In the genomic region with DNA sequence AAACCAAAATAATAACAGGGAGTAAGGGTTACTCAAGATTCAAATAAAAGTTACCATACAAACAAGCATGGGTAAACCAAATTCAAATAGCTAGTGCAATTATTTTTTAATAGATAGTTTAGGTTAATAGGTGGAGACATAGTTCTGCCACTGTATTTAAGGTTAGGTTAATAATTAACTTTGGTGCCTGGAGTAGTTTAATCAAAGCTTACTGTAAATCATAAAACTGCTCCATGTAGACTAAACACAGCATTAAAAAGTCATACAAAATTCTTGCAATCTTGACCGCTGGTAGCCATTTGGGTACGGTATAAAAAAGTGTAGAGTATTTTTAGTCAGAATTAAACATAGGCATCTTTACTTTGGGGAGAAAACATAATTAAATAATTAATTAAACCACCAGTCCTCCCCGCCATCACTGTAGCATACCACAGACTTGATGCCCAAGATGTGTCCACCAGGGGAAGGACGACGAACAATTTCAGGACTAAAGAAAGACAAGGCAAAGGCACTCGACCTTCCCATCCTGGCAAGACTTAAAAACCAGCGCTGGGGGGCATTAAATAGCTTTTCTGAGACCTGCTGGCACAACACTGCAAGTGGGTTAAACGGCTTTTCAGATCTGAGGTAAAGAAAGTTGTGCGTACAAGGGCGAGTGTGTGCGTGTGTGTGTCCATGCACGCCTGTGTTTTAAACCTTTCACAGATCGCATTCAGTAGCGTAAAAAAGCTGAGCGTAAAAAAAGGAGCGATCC, we compare ENCODE assay signal across 8 cellular contexts. TPM values are rescaled to one million over a fixed set of nuclear protein-coding genes. Genes with fewer than 3 reads are reported as not detected.
DNase-seq lines count a peak whose midpoint lies in the region; ATAC-seq and TF ChIP-seq lines count a peak whose summit lies in the region.
"Had no signal": no experiment of that assay in that cellular context is flagged by ENCODE, and none has a peak within 500 bp of the region (broad histone marks: within the 10 kb centered on the region; RNA-seq: fewer than 3 reads in every experiment).

No MANE protein-coding gene starts in this region.

- TF ChIP-seq CTCF in breast epithelium (IDR thresholded peaks at IDR 0.05) (no peak), liver (IDR thresholded peaks at IDR 0.05; ENCODE audit: low read depth, low read length, missing input control) (no peak)

- TF ChIP-seq RAD21 in liver (IDR thresholded peaks at IDR 0.05), result no peak

- no peak for ATAC-seq in GM18861 (IDR thresholded peaks at IDR 0.05; ENCODE audit: unreplicated experiment)

- intact Hi-C loops in breast epithelium (cut with DNase I; ENCODE audit: low total_unique reads), result no loop called here
- intact Hi-C loops in activated CD4-positive, alpha-beta memory T cell treated with anti-CD3 and anti-CD28 coated beads for 36 hours (cut with micrococcal nuclease), result loop anchor here (10.0 kb wide), 1 partner anchor 183 kb away; no protein-coding TSS in a partner anchor

- WGBS in liver, result 28% methylated on average over 16 of the region's 16 CpGs

- DNase-seq in LoVo (ENCODE audit: low spot score) (peak; percentile 25), breast epithelium (ENCODE audit: low spot score in 2 of 2) (no peak), superior temporal gyrus (ENCODE audit: extremely low spot score) (peak; percentile 63)
- no peak for DNase-seq in activated CD4-positive, alpha-beta memory T cell treated with anti-CD3 and anti-CD28 coated beads for 36 hours
- no peak for DNase-seq in stimulated activated CD4-positive, alpha-beta T cell treated with anti-CD3 and anti-CD28 coated beads, Interleukin-4, amount 100 ng/mL, for 4 hours
- DNase-seq: activated naive CD8-positive, alpha-beta T cell treated with anti-CD3 and anti-CD28 coated beads for 36 hours had no signal

- H3K27me3 ChIP-seq in breast epithelium, result no peaks in the 10 kb centered on the region
- H3K27me3 ChIP-seq in liver (ENCODE audit: control insufficient read depth in 4 of 4, insufficient read depth in 4 of 4, low read length in 3 of 4), result peaks cover 0 to 7% (median 4%) of the 10 kb centered on the region in 4 donors

- H3K4me1 Mint-ChIP-seq in activated CD4-positive, alpha-beta memory T cell treated with anti-CD3 and anti-CD28 coated beads for 36 hours (ENCODE audit: low read depth), result peaks cover 19% of the 10 kb centered on the region

- no peak overlapping the region for H3K4me3 Mint-ChIP-seq in activated CD4-positive, alpha-beta memory T cell treated with anti-CD3 and anti-CD28 coated beads for 36 hours
- H3K4me3 Mint-ChIP-seq: activated naive CD8-positive, alpha-beta T cell treated with anti-CD3 and anti-CD28 coated beads for 36 hours had no signal

- H3K9me3 Mint-ChIP-seq in activated CD4-positive, alpha-beta memory T cell treated with anti-CD3 and anti-CD28 coated beads for 36 hours, result no peaks in the 10 kb centered on the region
- H3K9me3 Mint-ChIP-seq: activated naive CD8-positive, alpha-beta T cell treated with anti-CD3 and anti-CD28 coated beads for 36 hours had no signal

- POLR2A ChIA-PET in activated CD4-positive, alpha-beta memory T cell treated with anti-CD3 and anti-CD28 coated beads for 36 hours (lab: Charles Lee), result no interaction called here

- TF ChIP-seq POLR2A in breast epithelium (IDR thresholded peaks at IDR 0.05), result no peak

- CTCF ChIA-PET in activated CD4-positive, alpha-beta memory T cell treated with anti-CD3 and anti-CD28 coated beads for 36 hours (lab: Charles Lee), result interaction anchor here (0.7 to 1.9 kb wide), 2 partner anchors 15 to 435 kb away, joined by 3 to 4 read pairs; no protein-coding TSS in a partner anchor

- no peaks in the 10 kb centered on the region for H3K36me3 ChIP-seq in breast epithelium
- H3K36me3 ChIP-seq in liver (ENCODE audit: control insufficient read depth in 4 of 4, insufficient read depth in 3 of 4, low read depth in 1 of 4, low read length in 3 of 4), result no peaks in the 10 kb centered on the region

- H3K36me3 Mint-ChIP-seq in activated CD4-positive, alpha-beta memory T cell treated with anti-CD3 and anti-CD28 coated beads for 36 hours, result no peaks in the 10 kb centered on the region
- H3K36me3 Mint-ChIP-seq: activated naive CD8-positive, alpha-beta T cell treated with anti-CD3 and anti-CD28 coated beads for 36 hours had no signal

- H3K9me3 ChIP-seq in breast epithelium (no peaks in the 10 kb centered on the region), liver (ENCODE audit: control insufficient read depth in 4 of 4, low read length in 3 of 4) (no peaks in the 10 kb centered on the region)

- no peak overlapping the region for H3K27ac ChIP-seq in breast epithelium
- H3K27ac ChIP-seq in liver (ENCODE audit: low read depth in 1 of 2, low read length in 2 of 2), result peak overlapping the region in 1 of 2 donors; percentile 37

- H3K4me3 ChIP-seq in breast epithelium (peak overlapping the region; percentile 68 to 83 (median 73)), liver (ENCODE audit: low read depth in 1 of 3, low read length in 3 of 3) (peak overlapping the region in 2 of 3 donors; percentile 11 to 76)

- no peak overlapping the region for H3K9ac ChIP-seq in liver (ENCODE audit: low read depth in 1 of 2, low read length in 2 of 2)

- H3K27ac Mint-ChIP-seq in activated CD4-positive, alpha-beta memory T cell treated with anti-CD3 and anti-CD28 coated beads for 36 hours, result no peak overlapping the region
- H3K27ac Mint-ChIP-seq: activated naive CD8-positive, alpha-beta T cell treated with anti-CD3 and anti-CD28 coated beads for 36 hours had no signal

- H3K27me3 Mint-ChIP-seq in activated CD4-positive, alpha-beta memory T cell treated with anti-CD3 and anti-CD28 coated beads for 36 hours, result peaks cover 65% of the 10 kb centered on the region

- H3K4me1 ChIP-seq in breast epithelium (no peaks in the 10 kb centered on the region), liver (ENCODE audit: control insufficient read depth in 4 of 4, insufficient read depth in 4 of 4, low read length in 3 of 4) (peaks cover 12 to 44% (median 37%) of the 10 kb centered on the region in 4 donors)

TF ChIP-seq in liver, 16 proteins besides CTCF, POLR2A, EP300 and RAD21:
- TF ChIP-seq FOXA1 (IDR thresholded peaks at IDR 0.05) (no peak), HNF4G (IDR thresholded peaks at IDR 0.05) (no peak), RXRA (IDR thresholded peaks at IDR 0.05) (no peak), REST (IDR thresholded peaks at IDR 0.05) (no peak), HNF4A (conservative IDR thresholded peaks at IDR 0.05) (no peak)
- TF ChIP-seq, protein P1, sequence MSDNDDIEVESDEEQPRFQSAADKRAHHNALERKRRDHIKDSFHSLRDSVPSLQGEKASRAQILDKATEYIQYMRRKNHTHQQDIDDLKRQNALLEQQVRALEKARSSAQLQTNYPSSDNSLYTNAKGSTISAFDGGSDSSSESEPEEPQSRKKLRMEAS (IDR thresholded peaks at IDR 0.05), result no peak
- TF ChIP-seq, protein P2, sequence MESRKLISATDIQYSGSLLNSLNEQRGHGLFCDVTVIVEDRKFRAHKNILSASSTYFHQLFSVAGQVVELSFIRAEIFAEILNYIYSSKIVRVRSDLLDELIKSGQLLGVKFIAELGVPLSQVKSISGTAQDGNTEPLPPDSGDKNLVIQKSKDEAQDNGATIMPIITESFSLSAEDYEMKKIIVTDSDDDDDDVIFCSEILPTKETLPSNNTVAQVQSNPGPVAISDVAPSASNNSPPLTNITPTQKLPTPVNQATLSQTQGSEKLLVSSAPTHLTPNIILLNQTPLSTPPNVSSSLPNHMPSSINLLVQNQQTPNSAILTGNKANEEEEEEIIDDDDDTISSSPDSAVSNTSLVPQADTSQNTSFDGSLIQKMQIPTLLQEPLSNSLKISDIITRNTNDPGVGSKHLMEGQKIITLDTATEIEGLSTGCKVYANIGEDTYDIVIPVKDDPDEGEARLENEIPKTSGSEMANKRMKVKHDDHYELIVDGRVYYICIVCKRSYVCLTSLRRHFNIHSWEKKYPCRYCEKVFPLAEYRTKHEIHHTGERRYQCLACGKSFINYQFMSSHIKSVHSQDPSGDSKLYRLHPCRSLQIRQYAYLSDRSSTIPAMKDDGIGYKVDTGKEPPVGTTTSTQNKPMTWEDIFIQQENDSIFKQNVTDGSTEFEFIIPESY (IDR thresholded peaks at IDR 0.05), result no peak
TF ChIP-seq in liver: peak in this region for 0.

RNA-seq across cellular contexts. Expression of gene SEMA6A, which starts 2.9 kb away (rescaled TPM):
- 10 to 100 TPM; 33.9 to 40.3 (median 35.6) TPM for total RNA-seq in breast epithelium
- total RNA-seq in liver, result 10 to 100 TPM in 1 of 2 donors, 1 to 10 TPM in 1; 4.2 to 11.4 TPM
- 1 to 10 TPM; 3.7 to 7.1 TPM for polyA plus RNA-seq in liver
- not detected for total RNA-seq in activated CD4-positive, alpha-beta memory T cell treated with anti-CD3 and anti-CD28 coated beads for 36 hours
- total RNA-seq: activated naive CD8-positive, alpha-beta T cell treated with anti-CD3 and anti-CD28 coated beads for 36 hours had no signal

Comparison
In these comparisons a context has a peak if more than half of its experiments do, and no peak if none do; other contexts are left out.
1. DNase-seq: peak in LoVo (single experiment) and superior temporal gyrus (single experiment); none in breast epithelium (0 of 2), activated CD4-positive, alpha-beta memory T cell treated with anti-CD3 and anti-CD28 coated beads for 36 hours (single experiment) and stimulated activated CD4-positive, alpha-beta T cell treated with anti-CD3 and anti-CD28 coated beads, Interleukin-4, amount 100 ng/mL, for 4 hours (0 of 2).
2. RNA of gene SEMA6A, which starts 2.9 kb away (total RNA-seq): 33.9 to 40.3 TPM in breast epithelium and 4.2 to 11.4 TPM in liver; not detected in activated CD4-positive, alpha-beta memory T cell treated with anti-CD3 and anti-CD28 coated beads for 36 hours; every median in the first group is over 4 times any median in the second.